In the genomic region with DNA sequence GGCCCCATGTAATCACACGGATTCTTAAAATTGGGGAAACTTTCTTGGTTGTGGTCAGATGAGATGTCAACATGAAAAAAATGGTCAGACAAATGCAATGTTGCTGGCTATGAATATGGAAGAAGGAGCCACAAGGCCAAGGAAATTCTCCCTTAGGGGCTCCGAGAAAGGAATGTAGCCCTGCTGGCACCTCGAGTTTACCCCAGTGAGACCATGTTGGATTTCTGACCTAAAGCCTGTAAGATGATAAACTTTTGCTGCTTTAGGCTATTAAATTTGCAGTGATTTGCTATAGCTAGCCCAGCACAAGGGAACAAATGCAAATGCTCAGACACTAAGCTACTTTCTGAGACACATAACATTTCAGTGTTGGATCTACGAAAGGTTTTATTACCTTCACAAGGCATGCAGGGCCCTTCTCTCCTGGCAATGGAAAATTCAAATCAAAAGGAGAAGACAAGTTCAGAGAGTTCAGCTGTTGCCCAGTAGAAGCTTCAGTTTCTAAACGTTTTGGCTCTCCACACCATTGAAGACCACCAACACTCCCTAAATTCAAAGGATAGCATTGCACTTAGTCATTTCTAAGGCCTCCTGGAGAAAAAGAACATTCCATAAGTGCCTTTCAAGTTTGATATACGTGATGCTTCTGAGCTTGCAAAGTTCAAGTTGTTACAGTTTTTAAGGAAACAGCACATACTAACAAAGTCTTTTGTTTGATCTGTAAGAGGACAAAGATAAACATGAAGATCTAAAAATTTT, we compare ENCODE assay signal across 14 cellular contexts. TPM values are rescaled to one million over a fixed set of nuclear protein-coding genes. Genes with fewer than 3 reads are reported as not detected.
DNase-seq lines count a peak whose midpoint lies in the region; FAIRE-seq and TF ChIP-seq lines count a peak whose summit lies in the region.
"Had no signal": no experiment of that assay in that cellular context is flagged by ENCODE, and none has a peak within 500 bp of the region (broad histone marks: within the 10 kb centered on the region; RNA-seq: fewer than 3 reads in every experiment).

No MANE protein-coding gene starts in this region.

- in situ Hi-C loops in mammary epithelial cell (cut with MboI; ENCODE audit: low sequenced_read_pairs in 2 of 2), result no loop called here

- H3K27me3 ChIP-seq in mammary epithelial cell (ENCODE audit: insufficient read depth, low read length), result no peaks in the 10 kb centered on the region
- H3K27me3 ChIP-seq in breast epithelium, result no peaks in the 10 kb centered on the region
- H3K27me3 ChIP-seq in adipocyte (replicated peaks; ENCODE audit: control insufficient read depth, insufficient read depth, low read length), result no peaks in the 10 kb centered on the region
- H3K27me3 ChIP-seq in iPS-18a (ENCODE audit: control insufficient read depth, insufficient read depth, low read length), result no peaks in the 10 kb centered on the region
- no peaks in the 10 kb centered on the region for H3K27me3 ChIP-seq in MG63
- H3K27me3 ChIP-seq: transverse colon had no signal

- BruUV-seq in mammary epithelial cell (replicated peaks; lab: Mats Ljungman, UMichigan), result no TSS peak

- H3K36me3 ChIP-seq in mammary epithelial cell (ENCODE audit: insufficient read depth, low read length), result peaks cover 48% of the 10 kb centered on the region
- H3K36me3 ChIP-seq in breast epithelium, result no peaks in the 10 kb centered on the region
- H3K36me3 ChIP-seq in adipocyte (ENCODE audit: control insufficient read depth, insufficient read depth, low read length, severe bottlenecking), result peaks cover 73% of the 10 kb centered on the region
- H3K36me3 ChIP-seq in iPS-18a (ENCODE audit: control insufficient read depth, low read depth, low read length), result peaks cover 88% of the 10 kb centered on the region
- peaks cover 81% of the 10 kb centered on the region for H3K36me3 ChIP-seq in MG63

- 50% methylated on average over 6 of the region's 6 CpGs for WGBS in mammary epithelial cell (ENCODE audit: low coverage, missing lambda C conversion rate)

- peaks cover 25% of the 10 kb centered on the region for H3K79me2 ChIP-seq in mammary epithelial cell (ENCODE audit: insufficient read depth, low read length)

- H3K4me1 ChIP-seq in mammary epithelial cell (ENCODE audit: insufficient read depth, low read length), result peaks cover 13% of the 10 kb centered on the region
- H3K4me1 ChIP-seq in breast epithelium, result no peaks in the 10 kb centered on the region
- peaks cover 39% of the 10 kb centered on the region for H3K4me1 ChIP-seq in adipocyte (ENCODE audit: control insufficient read depth, insufficient read depth, low read length)
- no peaks in the 10 kb centered on the region for H3K4me1 ChIP-seq in iPS-18a (ENCODE audit: control insufficient read depth, low read depth, low read length)
- H3K4me1 ChIP-seq: transverse colon had no signal

- TF ChIP-seq CTCF in mammary epithelial cell (conservative IDR thresholded peaks at IDR 0.05 in 1 of 2, IDR thresholded peaks at IDR 0.05 in 1 of 2; ENCODE audit: extremely low read depth in 1 of 2, insufficient read depth in 1 of 2, low read depth in 1 of 2, low read length in 2 of 2) (no peak), breast epithelium (IDR thresholded peaks at IDR 0.05) (no peak)

- H3K9me3 ChIP-seq in mammary epithelial cell (replicated peaks; ENCODE audit: insufficient read depth, low read length) (no peaks in the 10 kb centered on the region), breast epithelium (no peaks in the 10 kb centered on the region), adipocyte (ENCODE audit: control insufficient read depth, low read length) (no peaks in the 10 kb centered on the region), iPS-18a (ENCODE audit: control insufficient read depth, low read depth, low read length) (no peaks in the 10 kb centered on the region), MG63 (no peaks in the 10 kb centered on the region)
- H3K9me3 ChIP-seq: transverse colon had no signal

- DNase-seq in mammary epithelial cell (no peak), breast epithelium (ENCODE audit: low spot score in 2 of 2) (no peak), adipocyte (ENCODE audit: low read depth) (peak; percentile 72), urothelium cell line (ENCODE audit: low spot score) (peak; percentile 46), MG63 (no peak), foreskin melanocyte (no peak)
- DNase-seq in stimulated activated CD4-positive, alpha-beta T cell treated with anti-CD3 and anti-CD28 coated beads, Interleukin-2, amount 100 ng/mL, for 48 hours, result no peak
- DNase-seq: activated CD8-positive, alpha-beta memory T cell treated with anti-CD3 and anti-CD28 coated beads for 24 hours; amygdala; DND-41; immature natural killer cell; small intestine; transverse colon had no signal

- CTCF ChIA-PET in mammary epithelial cell (lab: Charles Lee; ENCODE audit: low non-redundant PET), result no interaction called here

- H4K20me1 ChIP-seq in mammary epithelial cell (ENCODE audit: insufficient read depth, low read length), result no peaks in the 10 kb centered on the region

- no peak overlapping the region for H3K9ac ChIP-seq in mammary epithelial cell (ENCODE audit: insufficient read depth, low read length)
- peak overlapping the region; percentile 20 for H3K9ac ChIP-seq in adipocyte (ENCODE audit: low read length)
- no peak overlapping the region for H3K9ac ChIP-seq in iPS-18a (ENCODE audit: low read length)

- no peak overlapping the region for H3K4me3 ChIP-seq in mammary epithelial cell (replicated peaks in 1 of 3; ENCODE audit: insufficient read depth in 1 of 3, low read depth in 2 of 3, low read length in 3 of 3)
- no peak overlapping the region for H3K4me3 ChIP-seq in breast epithelium
- H3K4me3 ChIP-seq in adipocyte (ENCODE audit: low read length), result peak overlapping the region; percentile 7
- H3K4me3 ChIP-seq in iPS-18a (ENCODE audit: low read length), result no peak overlapping the region
- H3K4me3 ChIP-seq in MG63, result no peak overlapping the region
- H3K4me3 ChIP-seq: transverse colon had no signal

- peak overlapping the region; percentile 43 for H3K27ac ChIP-seq in mammary epithelial cell (ENCODE audit: insufficient read depth, low read depth, low read length)
- no peak overlapping the region for H3K27ac ChIP-seq in breast epithelium
- peak overlapping the region; percentile 27 for H3K27ac ChIP-seq in iPS-18a (ENCODE audit: low read length)
- H3K27ac ChIP-seq: transverse colon had no signal

- no peak overlapping the region for H2AFZ ChIP-seq in mammary epithelial cell (ENCODE audit: low read depth, low read length)

- no peak for FAIRE-seq in urothelium cell line (lab: Jason Lieb, UNC)
- FAIRE-seq: small intestine had no signal

- dilution Hi-C loops in mammary epithelial cell (cut with HindIII; ENCODE audit: low sequenced_read_pairs), result loop anchor here (5.0 kb wide), 2 partner anchors 82 to 162 kb away; no protein-coding TSS in a partner anchor

- TF ChIP-seq POLR2A in breast epithelium (IDR thresholded peaks at IDR 0.05), result no peak

- intact Hi-C loops in mammary epithelial cell (cut with micrococcal nuclease) (no loop called here), breast epithelium (cut with DNase I; ENCODE audit: low total_unique reads) (no loop called here)

- H3K4me2 ChIP-seq in mammary epithelial cell (ENCODE audit: insufficient read depth, low read depth, low read length), result peak overlapping the region; percentile 19

RNA-seq across cellular contexts. Expression of a gene that starts 23.4 kb away (rescaled TPM):
- 10 to 100 TPM; 48.7 to 65.0 TPM for total RNA-seq in mammary epithelial cell
- polyA plus RNA-seq in mammary epithelial cell, result 60.4 TPM
- polyA minus RNA-seq in mammary epithelial cell, result 61.1 TPM
- total RNA-seq in breast epithelium, result 10 to 100 TPM; 49.9 to 56.4 (median 52.2) TPM
- 46.3 and 53.0 TPM in 2 replicates for total RNA-seq in MG63 (2014; rRNA removed; shearing (Covaris generic); ENCODE audit: low replicate concordance)

RNA-seq across cellular contexts. Expression of a gene that starts 43.3 kb away (rescaled TPM):
- total RNA-seq in mammary epithelial cell (10 to 100 TPM; 29.7 to 66.9 TPM), breast epithelium (10 to 100 TPM; 19.9 to 35.0 (median 25.9) TPM)
- polyA plus RNA-seq in mammary epithelial cell, result 30.6 TPM
- polyA minus RNA-seq in mammary epithelial cell, result 76.8 TPM
- 5.4 and 9.8 TPM in 2 replicates for total RNA-seq in MG63 (2014; rRNA removed; shearing (Covaris generic); ENCODE audit: low replicate concordance)

Comparison
In these comparisons a context has a peak if more than half of its experiments do, and no peak if none do; other contexts are left out.
1. H3K27ac ChIP-seq: peak in mammary epithelial cell (single experiment) and iPS-18a (single experiment); none in breast epithelium (0 of 2).
2. DNase-seq: peak in adipocyte (single experiment) and urothelium cell line (single experiment); none in mammary epithelial cell (single experiment), breast epithelium (0 of 2), MG63 (single experiment), stimulated activated CD4-positive, alpha-beta T cell treated with anti-CD3 and anti-CD28 coated beads, Interleukin-2, amount 100 ng/mL, for 48 hours (0 of 2) and foreskin melanocyte (single experiment).